ENCODE assay signal across 8 cellular contexts in the genomic region with DNA sequence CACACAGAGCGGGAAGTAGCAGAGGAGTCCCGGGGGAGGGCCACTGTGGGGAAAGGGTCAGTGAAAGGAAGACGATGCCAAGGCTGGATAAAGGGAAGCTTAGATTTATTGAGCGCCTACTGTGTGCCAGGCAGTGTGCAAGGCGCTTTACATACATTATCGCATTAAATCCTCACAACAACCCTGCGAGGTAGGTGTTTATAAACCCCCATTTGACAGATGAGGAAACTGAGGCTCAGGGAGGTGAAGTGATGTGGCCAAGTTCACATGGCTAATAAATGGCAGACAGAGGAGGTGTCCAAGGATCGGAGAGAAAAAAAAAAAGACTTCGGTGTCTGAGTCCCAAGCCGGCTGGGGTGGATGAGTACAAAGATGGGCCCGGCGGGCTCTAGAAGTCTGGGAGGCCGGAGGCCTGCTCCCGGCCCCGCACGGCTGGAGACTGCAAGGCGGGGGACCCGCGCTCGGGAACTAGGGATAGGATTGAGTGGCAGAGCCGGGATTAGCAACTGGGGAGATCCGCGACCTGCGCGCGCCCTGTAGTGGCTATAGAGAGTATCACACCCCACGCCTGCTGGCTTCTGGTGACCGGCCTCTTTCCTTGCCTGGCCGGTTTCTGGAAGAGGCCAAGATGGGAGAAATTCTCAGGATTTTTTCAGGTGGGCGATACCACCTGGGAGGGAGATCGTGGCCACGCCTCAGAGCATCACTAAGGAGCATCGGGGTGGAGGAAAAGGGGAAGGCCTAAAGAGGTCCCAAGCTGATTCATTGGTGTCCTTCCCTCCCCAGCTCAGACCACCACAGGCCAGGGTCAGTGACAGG. TPM values are rescaled to one million over a fixed set of nuclear protein-coding genes. Genes with fewer than 3 reads are reported as not detected.
DNase-seq lines count a peak whose midpoint lies in the region; ATAC-seq, FAIRE-seq and TF ChIP-seq lines count a peak whose summit lies in the region.

No MANE protein-coding gene starts in this region.

- H3K36me3 ChIP-seq in kidney (ENCODE audit: control insufficient read depth in 1 of 2, insufficient read depth in 2 of 2, low read length in 2 of 2) = no peaks in the 10 kb centered on the region

- intact Hi-C loops in kidney (cut with DNase I) = no loop called here

- no peak for FAIRE-seq in kidney (lab: Jason Lieb, UNC)

- H3K9ac ChIP-seq in kidney (ENCODE audit: low read length in 2 of 2) = no peak overlapping the region

- H3K9me3 Mint-ChIP-seq in central memory CD8-positive, alpha-beta T cell = no peaks in the 10 kb centered on the region

- peaks cover 9% of the 10 kb centered on the region for H3K36me3 Mint-ChIP-seq in central memory CD8-positive, alpha-beta T cell (ENCODE audit: insufficient read depth)

- H3K27ac ChIP-seq in kidney (ENCODE audit: low read depth in 2 of 2, low read length in 2 of 2) = no peak overlapping the region

- peak overlapping the region; percentile 77 for H3K27ac Mint-ChIP-seq in central memory CD8-positive, alpha-beta T cell (ENCODE audit: low read depth)

- peaks cover 5 to 16% of the 10 kb centered on the region in 2 donors for H3K4me1 ChIP-seq in kidney (ENCODE audit: control insufficient read depth in 1 of 2, insufficient read depth in 1 of 2, low read depth in 1 of 2, low read length in 2 of 2)

- peak overlapping the region in 1 of 2 donors; percentile 26 for H3K4me3 ChIP-seq in kidney (ENCODE audit: low read length in 2 of 2)

- peak; percentile 78 for ATAC-seq in SK-N-SH treated with all-trans-retinoic acid at 6 μM for 48 hours
- ATAC-seq in central memory CD8-positive, alpha-beta T cell (replicated peaks; ENCODE audit: extremely low read depth, poor library complexity, severe bottlenecking) = no peak
- no peak for ATAC-seq in HG03460 (IDR thresholded peaks at IDR 0.05; ENCODE audit: unreplicated experiment)

- in situ Hi-C loops in ACHN (cut with HindIII; ENCODE audit: low pct_ligation_motif_present, low pct_unique_long_range_greater_than_20kb, low sequenced_read_pairs) = no loop called here

- H3K4me1 Mint-ChIP-seq in central memory CD8-positive, alpha-beta T cell = peaks cover 29% of the 10 kb centered on the region

- no peaks in the 10 kb centered on the region for H3K9me3 ChIP-seq in kidney (ENCODE audit: control insufficient read depth in 1 of 2, low read length in 2 of 2)

- DNase-seq in ACHN = peak; percentile 89
- DNase-seq in NCI-H1105 treated with DMSO at 0.1 percent for 48 hours (lab: John Stamatoyannopoulos, UW) = peak; percentile 65
- peak in 1 of 2 donors; percentile 27 for DNase-seq in central memory CD8-positive, alpha-beta T cell (ENCODE audit: low spot score in 2 of 2)
- DNase-seq in kidney = peak; percentile 91
- DNase-seq in stimulated activated CD8-positive, alpha-beta memory T cell treated with anti-CD3 and anti-CD28 coated beads, Interleukin-4, amount 100 ng/mL, for 48 hours = peak; percentile 72

- TF ChIP-seq CTCF in GM12872 (IDR thresholded peaks at IDR 0.05; ENCODE audit: insufficient read depth, low read depth, low read length) (peak; percentile 90), kidney (IDR thresholded peaks at IDR 0.05; ENCODE audit: borderline replicate concordance, extremely low read depth, insufficient read depth) (peak; percentile 71)

- H3K4me3 Mint-ChIP-seq in central memory CD8-positive, alpha-beta T cell = no peak overlapping the region

- H3K27me3 Mint-ChIP-seq in central memory CD8-positive, alpha-beta T cell = peaks cover 48% of the 10 kb centered on the region

TF ChIP-seq in SK-N-SH treated with all-trans-retinoic acid at 6 μM for 48 hours, 23 proteins besides CTCF, POLR2A, EP300 and RAD21:
- TF ChIP-seq ISL1 (CRISPR knock-in tag; IDR thresholded peaks at IDR 0.05) = no peak
- no peak for TF ChIP-seq TCF4 (CRISPR knock-in tag; IDR thresholded peaks at IDR 0.05; ENCODE audit: borderline replicate concordance)
- no peak for TF ChIP-seq PPARA (CRISPR knock-in tag; IDR thresholded peaks at IDR 0.05; ENCODE audit: borderline replicate concordance)
- no peak for TF ChIP-seq SNAI2 (CRISPR knock-in tag; IDR thresholded peaks at IDR 0.05)
- TF ChIP-seq CSDC2 (CRISPR knock-in tag; IDR thresholded peaks at IDR 0.05) = no peak
- TF ChIP-seq, protein P1, sequence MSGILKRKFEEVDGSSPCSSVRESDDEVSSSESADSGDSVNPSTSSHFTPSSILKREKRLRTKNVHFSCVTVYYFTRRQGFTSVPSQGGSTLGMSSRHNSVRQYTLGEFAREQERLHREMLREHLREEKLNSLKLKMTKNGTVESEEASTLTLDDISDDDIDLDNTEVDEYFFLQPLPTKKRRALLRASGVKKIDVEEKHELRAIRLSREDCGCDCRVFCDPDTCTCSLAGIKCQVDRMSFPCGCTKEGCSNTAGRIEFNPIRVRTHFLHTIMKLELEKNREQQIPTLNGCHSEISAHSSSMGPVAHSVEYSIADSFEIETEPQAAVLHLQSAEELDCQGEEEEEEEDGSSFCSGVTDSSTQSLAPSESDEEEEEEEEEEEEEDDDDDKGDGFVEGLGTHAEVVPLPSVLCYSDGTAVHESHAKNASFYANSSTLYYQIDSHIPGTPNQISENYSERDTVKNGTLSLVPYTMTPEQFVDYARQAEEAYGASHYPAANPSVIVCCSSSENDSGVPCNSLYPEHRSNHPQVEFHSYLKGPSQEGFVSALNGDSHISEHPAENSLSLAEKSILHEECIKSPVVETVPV (CRISPR knock-in tag; IDR thresholded peaks at IDR 0.05) = no peak
- no peak for TF ChIP-seq ARNTL (CRISPR knock-in tag; IDR thresholded peaks at IDR 0.05; ENCODE audit: borderline replicate concordance, low read depth)
- no peak for TF ChIP-seq ZFP3 (CRISPR knock-in tag; IDR thresholded peaks at IDR 0.05)
- no peak for TF ChIP-seq BACH2 (CRISPR knock-in tag; IDR thresholded peaks at IDR 0.05; ENCODE audit: borderline replicate concordance)
- no peak for TF ChIP-seq ESRRG (CRISPR knock-in tag; IDR thresholded peaks at IDR 0.05)
- no peak for TF ChIP-seq OSR1 (CRISPR knock-in tag; IDR thresholded peaks at IDR 0.05)
- no peak for TF ChIP-seq TOX (CRISPR knock-in tag; IDR thresholded peaks at IDR 0.05; ENCODE audit: borderline replicate concordance)
- no peak for TF ChIP-seq ZNF8 (CRISPR knock-in tag; IDR thresholded peaks at IDR 0.05)
- TF ChIP-seq GLIS3 (CRISPR knock-in tag; IDR thresholded peaks at IDR 0.05) = no peak
- TF ChIP-seq, protein P2, sequence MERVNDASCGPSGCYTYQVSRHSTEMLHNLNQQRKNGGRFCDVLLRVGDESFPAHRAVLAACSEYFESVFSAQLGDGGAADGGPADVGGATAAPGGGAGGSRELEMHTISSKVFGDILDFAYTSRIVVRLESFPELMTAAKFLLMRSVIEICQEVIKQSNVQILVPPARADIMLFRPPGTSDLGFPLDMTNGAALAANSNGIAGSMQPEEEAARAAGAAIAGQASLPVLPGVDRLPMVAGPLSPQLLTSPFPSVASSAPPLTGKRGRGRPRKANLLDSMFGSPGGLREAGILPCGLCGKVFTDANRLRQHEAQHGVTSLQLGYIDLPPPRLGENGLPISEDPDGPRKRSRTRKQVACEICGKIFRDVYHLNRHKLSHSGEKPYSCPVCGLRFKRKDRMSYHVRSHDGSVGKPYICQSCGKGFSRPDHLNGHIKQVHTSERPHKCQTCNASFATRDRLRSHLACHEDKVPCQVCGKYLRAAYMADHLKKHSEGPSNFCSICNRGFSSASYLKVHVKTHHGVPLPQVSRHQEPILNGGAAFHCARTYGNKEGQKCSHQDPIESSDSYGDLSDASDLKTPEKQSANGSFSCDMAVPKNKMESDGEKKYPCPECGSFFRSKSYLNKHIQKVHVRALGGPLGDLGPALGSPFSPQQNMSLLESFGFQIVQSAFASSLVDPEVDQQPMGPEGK (CRISPR knock-in tag; IDR thresholded peaks at IDR 0.05; ENCODE audit: borderline replicate concordance) = no peak
- TF ChIP-seq ZNF70 (CRISPR knock-in tag; IDR thresholded peaks at IDR 0.05) = no peak
TF ChIP-seq in SK-N-SH treated with all-trans-retinoic acid at 6 μM for 48 hours: peak in this region for 0.

RNA-seq across cellular contexts. Expression of a gene that starts 3.9 kb away (rescaled TPM):
- total RNA-seq in kidney = not detected
- 27.0 TPM for polyA plus RNA-seq in kidney (ENCODE audit: insufficient read depth, low read depth, low replicate concordance)

RNA-seq across cellular contexts. Expression of a gene that starts 17.1 kb away (rescaled TPM):
- not detected for total RNA-seq in kidney
- polyA plus RNA-seq in kidney (ENCODE audit: insufficient read depth, low read depth, low replicate concordance) = not detected

RNA-seq across cellular contexts. Expression of a gene that starts 23.3 kb away (rescaled TPM):
- total RNA-seq in kidney = 57.1 TPM
- polyA plus RNA-seq in kidney (ENCODE audit: insufficient read depth, low read depth, low replicate concordance) = 58.4 TPM

RNA-seq across cellular contexts. Expression of a gene that starts 23.7 kb away (rescaled TPM):
- 1.9 TPM for total RNA-seq in kidney
- not detected for polyA plus RNA-seq in kidney (ENCODE audit: insufficient read depth, low read depth, low replicate concordance)

RNA-seq across cellular contexts. Expression of a gene that starts 38.0 kb away (rescaled TPM):
- 229 TPM for total RNA-seq in kidney
- polyA plus RNA-seq in kidney (ENCODE audit: insufficient read depth, low read depth, low replicate concordance) = 111 TPM
